Comparison of ENCODE assay signal across 1 cellular context in genomic region chr13:50129923-50130685, GRCh38.
TF ChIP-seq lines count a peak whose summit lies in the region.

No MANE protein-coding gene starts in this region.

TF ChIP-seq in HEK293, 187 proteins besides CTCF, POLR2A, EP300 and RAD21 (continued from another document):
- TF ChIP-seq ZNF202 (tag by site-specific recombination; IDR thresholded peaks at IDR 0.05; ENCODE audit: borderline replicate concordance) (no peak), KLF16 (tag by site-specific recombination; IDR thresholded peaks at IDR 0.05) (no peak), ZNF626 (tag by site-specific recombination; IDR thresholded peaks at IDR 0.05) (no peak), ZNF571 (tag by site-specific recombination; IDR thresholded peaks at IDR 0.05) (no peak), ZNF24 (tag by site-specific recombination; IDR thresholded peaks at IDR 0.05) (no peak)
